In the genomic region with DNA sequence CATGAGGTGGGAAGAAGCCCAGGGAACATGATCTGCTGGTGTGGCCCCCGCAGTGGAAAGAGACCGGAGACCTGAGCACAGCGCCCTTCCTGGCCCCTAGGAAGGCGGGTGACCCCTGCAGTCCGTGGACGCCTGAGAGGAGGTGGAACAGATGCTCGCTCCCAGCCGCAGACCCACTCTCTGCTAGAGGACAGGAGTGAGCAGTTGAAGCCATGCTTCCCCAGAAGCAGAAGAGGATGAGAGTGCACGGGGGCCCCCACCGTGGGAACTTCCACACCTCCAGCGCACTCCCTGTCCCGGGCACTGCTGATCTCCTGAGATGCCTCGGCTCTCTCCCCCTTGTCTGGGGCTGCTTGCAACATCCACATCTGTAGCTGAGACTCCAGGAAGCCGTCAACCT, we compare ENCODE assay signal across 37 cellular contexts.
"Had no signal": no experiment of that assay in that cellular context is flagged by ENCODE, and none has a peak within 500 bp of the region (broad histone marks: within the 10 kb centered on the region; RNA-seq: fewer than 3 reads in every experiment).

No MANE protein-coding gene starts in this region.

- H3K36me3 ChIP-seq: adrenal gland, brain microvascular endothelial cell, breast epithelium had no signal

- ATAC-seq: activated naive CD4-positive, alpha-beta T cell treated with anti-CD3 and anti-CD28 coated beads, Interleukin-2, amount 50 U/mL, for 72 hours; activated naive CD8-positive, alpha-beta T cell treated with anti-CD3 and anti-CD28 coated beads, Interleukin-2, amount 50 U/mL, for 24 hours; activated T-cell treated with anti-CD3 and anti-CD28 coated beads, Interleukin-2, amount 50 U/mL, for 4 hours; activated T-cell treated with anti-CD3 and anti-CD28 coated beads, Interleukin-2, amount 50 U/mL, for 72 hours; activated T-helper 17 cell treated with anti-CD3 and anti-CD28 coated beads, Interleukin-2, amount 50 U/mL, for 72 hours; body of pancreas had no signal

- H3K9me3 ChIP-seq: adrenal gland, body of pancreas had no signal

- H3K27ac ChIP-seq: adrenal gland, ascending aorta, body of pancreas, brain microvascular endothelial cell, breast epithelium, cardiac muscle cell had no signal

- H3K4me3 Mint-ChIP-seq: activated naive CD4-positive, alpha-beta T cell treated with anti-CD3 and anti-CD28 coated beads for 36 hours; activated naive CD4-positive, alpha-beta T cell treated with anti-CD3 and anti-CD28 coated beads, Interleukin-2, amount 10 ng/mL, durations not matched to agents 7 days and 5 days; activated naive CD4-positive, alpha-beta T cell treated with anti-CD3 and anti-CD28 coated beads, Interleukin-2, amount 50 U/mL, for 24 hours; activated naive CD8-positive, alpha-beta T cell; activated naive CD8-positive, alpha-beta T cell treated with anti-CD3 and anti-CD28 coated beads for 36 hours; activated naive CD8-positive, alpha-beta T cell treated with anti-CD3 and anti-CD28 coated beads, Interleukin-2, amount 10 ng/mL, durations not matched to agents 7 days and 5 days; activated naive CD8-positive, alpha-beta T cell treated with anti-CD3 and anti-CD28 coated beads, Interleukin-2, amount 50 U/mL, for 24 hours; activated T-cell treated with anti-CD3 and anti-CD28 coated beads, Interleukin-2, amount 50 U/mL, for 24 hours; activated T-cell treated with anti-CD3 and anti-CD28 coated beads, Interleukin-2, amount 50 U/mL, for 4 hours; activated T-cell treated with anti-CD3 and anti-CD28 coated beads, Interleukin-2, amount 50 U/mL, for 72 hours; activated T-helper 1 cell treated with anti-CD3 and anti-CD28 coated beads, Interleukin-12 subunit alpha, Interleukin-12 subunit beta, Interleukin-2, Interleukin-4 antibody, amounts not matched to agents 30 ng/mL and 10 ng/mL and 1 ng/mL, durations not matched to agents 14 hours and 24 hours and 36 hours; activated T-helper 17 cell treated with anti-CD3 and anti-CD28 coated beads, Interleukin-2, amount 50 U/mL, for 72 hours; brain; central memory CD8-positive, alpha-beta T cell had no signal

- H3K27ac Mint-ChIP-seq: activated naive CD4-positive, alpha-beta T cell treated with anti-CD3 and anti-CD28 coated beads for 36 hours; activated naive CD4-positive, alpha-beta T cell treated with anti-CD3 and anti-CD28 coated beads, Interleukin-2, amount 10 ng/mL, durations not matched to agents 7 days and 5 days; activated naive CD4-positive, alpha-beta T cell treated with anti-CD3 and anti-CD28 coated beads, Interleukin-2, amount 50 U/mL, for 24 hours; activated naive CD8-positive, alpha-beta T cell; activated naive CD8-positive, alpha-beta T cell treated with anti-CD3 and anti-CD28 coated beads for 36 hours; activated naive CD8-positive, alpha-beta T cell treated with anti-CD3 and anti-CD28 coated beads, Interleukin-2, amount 10 ng/mL, durations not matched to agents 7 days and 5 days; activated naive CD8-positive, alpha-beta T cell treated with anti-CD3 and anti-CD28 coated beads, Interleukin-2, amount 50 U/mL, for 24 hours; activated T-cell treated with anti-CD3 and anti-CD28 coated beads, Interleukin-2, amount 50 U/mL, for 24 hours; activated T-cell treated with anti-CD3 and anti-CD28 coated beads, Interleukin-2, amount 50 U/mL, for 72 hours; activated T-helper 1 cell treated with anti-CD3 and anti-CD28 coated beads, Interleukin-12 subunit alpha, Interleukin-12 subunit beta, Interleukin-2, Interleukin-4 antibody, amounts not matched to agents 30 ng/mL and 10 ng/mL and 1 ng/mL, durations not matched to agents 14 hours and 24 hours and 36 hours; activated T-helper 17 cell treated with anti-CD3 and anti-CD28 coated beads, Interleukin-2, amount 50 U/mL, for 72 hours; activated T-helper 2 cell treated with anti-CD3 and anti-CD28 coated beads, Interferon-gamma antibody, Interleukin-2, Interleukin-4, amounts not matched to agents 10 μg/mL and 5 μg/mL and 100 μg/mL, durations not matched to agents 14 hours and 24 hours and 36 hours; brain had no signal

- H3K27me3 Mint-ChIP-seq: activated naive CD4-positive, alpha-beta T cell treated with anti-CD3 and anti-CD28 coated beads, Interleukin-2, amount 10 ng/mL, durations not matched to agents 7 days and 5 days; activated naive CD4-positive, alpha-beta T cell treated with anti-CD3 and anti-CD28 coated beads, Interleukin-2, amount 50 U/mL, for 24 hours; activated naive CD8-positive, alpha-beta T cell; activated naive CD8-positive, alpha-beta T cell treated with anti-CD3 and anti-CD28 coated beads for 36 hours; activated naive CD8-positive, alpha-beta T cell treated with anti-CD3 and anti-CD28 coated beads, Interleukin-2, amount 10 ng/mL, durations not matched to agents 7 days and 5 days; activated naive CD8-positive, alpha-beta T cell treated with anti-CD3 and anti-CD28 coated beads, Interleukin-2, amount 50 U/mL, for 24 hours; activated T-cell treated with anti-CD3 and anti-CD28 coated beads, Interleukin-2, amount 50 U/mL, for 24 hours; activated T-helper 17 cell treated with anti-CD3 and anti-CD28 coated beads, Interleukin-2, amount 50 U/mL, for 72 hours; brain; central memory CD8-positive, alpha-beta T cell had no signal

- H3K4me1 ChIP-seq: adrenal gland, ascending aorta, body of pancreas, breast epithelium had no signal

- H3K27me3 ChIP-seq: adrenal gland, ascending aorta, body of pancreas, brain microvascular endothelial cell, cardiac muscle cell had no signal

- DNase-seq: activated effector memory CD4-positive, alpha-beta T cell treated with anti-CD3 and anti-CD28 coated beads, Interleukin-2, amount 50 U/mL, for 16 hours; activated effector memory CD4-positive, alpha-beta T cell treated with Interleukin-2 at 50 U/mL for 16 hours; activated gamma-delta T cell; activated gamma-delta T cell treated with Interleukin-2 at 50 U/mL for 16 hours; activated naive CD4-positive, alpha-beta T cell; activated naive CD4-positive, alpha-beta T cell treated with anti-CD3 and anti-CD28 coated beads for 36 hours; activated naive CD4-positive, alpha-beta T cell treated with anti-CD3 and anti-CD28 coated beads, Interleukin-2, amount 10 ng/mL, durations not matched to agents 7 days and 5 days; activated naive CD4-positive, alpha-beta T cell treated with anti-CD3 and anti-CD28 coated beads, Interleukin-2, amount 50 U/mL, for 16 hours; activated naive CD4-positive, alpha-beta T cell treated with Interleukin-2 at 50 U/mL for 16 hours; activated naive CD8-positive, alpha-beta T cell treated with anti-CD3 and anti-CD28 coated beads for 36 hours; activated naive CD8-positive, alpha-beta T cell treated with anti-CD3 and anti-CD28 coated beads, Interleukin-2, amount 10 ng/mL, durations not matched to agents 7 days and 5 days; activated naive CD8-positive, alpha-beta T cell treated with anti-CD3 and anti-CD28 coated beads, Interleukin-2, amount 50 U/mL, for 24 hours; activated T-cell treated with anti-CD3 and anti-CD28 coated beads, Interleukin-2, amount 50 U/mL, for 1 hour; activated T-cell treated with anti-CD3 and anti-CD28 coated beads, Interleukin-2, amount 50 U/mL, for 24 hours; activated T-cell treated with anti-CD3 and anti-CD28 coated beads, Interleukin-2, amount 50 U/mL, for 4 hours; activated T-cell treated with anti-CD3 and anti-CD28 coated beads, Interleukin-2, amount 50 U/mL, for 48 hours; activated T-cell treated with anti-CD3 and anti-CD28 coated beads, Interleukin-2, amount 50 U/mL, for 72 hours; adrenal gland; amniotic stem cell; amygdala; anterior cingulate cortex; body of pancreas; brain microvascular endothelial cell; caudate nucleus; central memory CD4-positive, alpha-beta T cell; cerebellar nuclear complex had no signal

- H3K4me1 Mint-ChIP-seq: activated naive CD8-positive, alpha-beta T cell treated with anti-CD3 and anti-CD28 coated beads for 36 hours; activated naive CD8-positive, alpha-beta T cell treated with anti-CD3 and anti-CD28 coated beads, Interleukin-2, amount 10 ng/mL, durations not matched to agents 7 days and 5 days; activated naive CD8-positive, alpha-beta T cell treated with anti-CD3 and anti-CD28 coated beads, Interleukin-2, amount 50 U/mL, for 24 hours; activated T-helper 17 cell treated with anti-CD3 and anti-CD28 coated beads, Interleukin-2, amount 50 U/mL, for 72 hours; brain; central memory CD8-positive, alpha-beta T cell had no signal

- H3K4me3 ChIP-seq: adrenal gland, ascending aorta, body of pancreas, breast epithelium, cardiac muscle cell had no signal
